ENCODE assay signal across 8 cellular contexts in genomic region chr7:71733108-71733870, GRCh38.
DNase-seq lines count a peak whose midpoint lies in the region; ATAC-seq and TF ChIP-seq lines count a peak whose summit lies in the region.

No MANE protein-coding gene starts in this region.

- H3K9me3 ChIP-seq in Peyer's patch (no peaks in the 10 kb centered on the region), neutrophil (no peaks in the 10 kb centered on the region), suprapubic skin (no peaks in the 10 kb centered on the region)

- ATAC-seq in GM21447 (IDR thresholded peaks at IDR 0.05; ENCODE audit: unreplicated experiment), result no peak

- no peak overlapping the region for H3K4me3 Mint-ChIP-seq in activated T-helper 2 cell treated with anti-CD3 and anti-CD28 coated beads, Interferon-gamma antibody, Interleukin-2, Interleukin-4, amounts not matched to agents 10 μg/mL and 5 μg/mL and 100 μg/mL, durations not matched to agents 14 hours and 24 hours and 36 hours (ENCODE audit: low read depth)

- H3K36me3 ChIP-seq in Peyer's patch (no peaks in the 10 kb centered on the region), neutrophil (no peaks in the 10 kb centered on the region), suprapubic skin (no peaks in the 10 kb centered on the region)

- H3K9me3 Mint-ChIP-seq in activated T-helper 2 cell treated with anti-CD3 and anti-CD28 coated beads, Interferon-gamma antibody, Interleukin-2, Interleukin-4, amounts not matched to agents 10 μg/mL and 5 μg/mL and 100 μg/mL, durations not matched to agents 14 hours and 24 hours and 36 hours, result no peaks in the 10 kb centered on the region

- H3K27ac Mint-ChIP-seq in activated T-helper 2 cell treated with anti-CD3 and anti-CD28 coated beads, Interferon-gamma antibody, Interleukin-2, Interleukin-4, amounts not matched to agents 10 μg/mL and 5 μg/mL and 100 μg/mL, durations not matched to agents 14 hours and 24 hours and 36 hours, result no peak overlapping the region

- H3K27ac ChIP-seq in Peyer's patch, result no peak overlapping the region
- H3K27ac ChIP-seq in neutrophil, result no peak overlapping the region
- no peak overlapping the region for H3K27ac ChIP-seq in suprapubic skin

- intact Hi-C loops in activated T-helper 2 cell treated with anti-CD3 and anti-CD28 coated beads, Interferon-gamma antibody, Interleukin-2, Interleukin-4, amounts not matched to agents 10 μg/mL and 5 μg/mL and 100 μg/mL, durations not matched to agents 14 hours and 24 hours and 36 hours (cut with micrococcal nuclease), result loop anchor here (2.0 kb wide), 1 partner anchor 876 kb away; no protein-coding TSS in a partner anchor

- no peaks in the 10 kb centered on the region for H3K27me3 ChIP-seq in Peyer's patch
- peaks cover 10% of the 10 kb centered on the region for H3K27me3 ChIP-seq in neutrophil
- H3K27me3 ChIP-seq in suprapubic skin, result peaks cover 12% of the 10 kb centered on the region

- 7% methylated on average over 18 of the region's 29 CpGs for WGBS in suprapubic skin

- peak; percentile 70 for DNase-seq in Daoy (ENCODE audit: low read depth)
- peak in 57 of 76 experiments; percentile 0 to 65 (median 28) for DNase-seq in HUDEP-2 (lab: John Stamatoyannopoulos, UW; ENCODE audit: unreplicated experiment in 76 of 76)
- peak; percentile 20 to 85 (median 73) for DNase-seq in Peyer's patch
- DNase-seq in activated T-helper 2 cell treated with anti-CD3 and anti-CD28 coated beads, Interferon-gamma antibody, Interleukin-2, Interleukin-4, amounts not matched to agents 10 μg/mL and 5 μg/mL and 100 μg/mL, durations not matched to agents 14 hours and 24 hours and 36 hours (ENCODE audit: low spot score), result peak; percentile 32
- peak; percentile 49 for DNase-seq in foreskin melanocyte
- peak; percentile 68 to 87 for DNase-seq in suprapubic skin (ENCODE audit: low spot score in 2 of 2)

- H3K4me3 ChIP-seq in Peyer's patch, result no peak overlapping the region
- no peak overlapping the region for H3K4me3 ChIP-seq in neutrophil (ENCODE audit: low read depth in 1 of 2, low read length in 1 of 2)
- H3K4me3 ChIP-seq in suprapubic skin, result no peak overlapping the region

- H3K27me3 Mint-ChIP-seq in activated T-helper 2 cell treated with anti-CD3 and anti-CD28 coated beads, Interferon-gamma antibody, Interleukin-2, Interleukin-4, amounts not matched to agents 10 μg/mL and 5 μg/mL and 100 μg/mL, durations not matched to agents 14 hours and 24 hours and 36 hours (ENCODE audit: low read depth), result no peaks in the 10 kb centered on the region

- TF ChIP-seq CTCF in Peyer's patch (IDR thresholded peaks at IDR 0.05) (peak in 5 of 6 experiments; percentile 29 to 78 (median 69)), neutrophil (IDR thresholded peaks at IDR 0.05) (peak; percentile 64), suprapubic skin (IDR thresholded peaks at IDR 0.05) (peak; percentile 63 to 86)

- no peak for TF ChIP-seq POLR2A in Peyer's patch (IDR thresholded peaks at IDR 0.05)
- TF ChIP-seq POLR2A in suprapubic skin (IDR thresholded peaks at IDR 0.05), result no peak

- H3K4me1 Mint-ChIP-seq in activated T-helper 2 cell treated with anti-CD3 and anti-CD28 coated beads, Interferon-gamma antibody, Interleukin-2, Interleukin-4, amounts not matched to agents 10 μg/mL and 5 μg/mL and 100 μg/mL, durations not matched to agents 14 hours and 24 hours and 36 hours (ENCODE audit: low read depth), result no peaks in the 10 kb centered on the region

- H3K4me1 ChIP-seq in Peyer's patch (peaks cover 0 to 4% (median 0%) of the 10 kb centered on the region in 4 donors), neutrophil (ENCODE audit: control insufficient read depth in 1 of 2, insufficient read depth in 1 of 2, low read depth in 1 of 2, low read length in 1 of 2) (peaks cover 0 to 3% of the 10 kb centered on the region in 2 experiments), suprapubic skin (peaks cover 2% of the 10 kb centered on the region)

- H3K36me3 Mint-ChIP-seq in activated T-helper 2 cell treated with anti-CD3 and anti-CD28 coated beads, Interferon-gamma antibody, Interleukin-2, Interleukin-4, amounts not matched to agents 10 μg/mL and 5 μg/mL and 100 μg/mL, durations not matched to agents 14 hours and 24 hours and 36 hours (ENCODE audit: low read depth), result no peaks in the 10 kb centered on the region

- TF ChIP-seq EP300 in suprapubic skin (IDR thresholded peaks at IDR 0.05), result no peak
